Comparison of ENCODE assay signal across 25 cellular contexts in genomic region chrX:134741801-134742200, GRCh38.
"Had no signal": no experiment of that assay in that cellular context is flagged by ENCODE, and none has a peak within 500 bp of the region (broad histone marks: within the 10 kb centered on the region; RNA-seq: fewer than 3 reads in every experiment).

No MANE protein-coding gene starts in this region.

- H3K4me1 ChIP-seq: ascending aorta, body of pancreas had no signal

- H3K27ac ChIP-seq: ascending aorta, body of pancreas, KMS-11, SK-N-MC had no signal

- DNase-seq: activated CD4-positive, alpha-beta memory T cell treated with anti-CD3 and anti-CD28 coated beads for 36 hours; activated CD4-positive, alpha-beta T cell treated with anti-CD3 and anti-CD28 coated beads, Interleukin-2, amount 10 ng/mL, durations not matched to agents 7 days and 5 days; activated CD4-positive, CD25-positive, alpha-beta regulatory T cell; activated CD8-positive, alpha-beta memory T cell treated with anti-CD3 and anti-CD28 coated beads for 24 hours; activated effector memory CD4-positive, alpha-beta T cell treated with anti-CD3 and anti-CD28 coated beads, Interleukin-2, amount 50 U/mL, for 16 hours; activated naive CD4-positive, alpha-beta T cell treated with Interleukin-2 at 50 U/mL for 16 hours; activated naive CD8-positive, alpha-beta T cell treated with anti-CD3 and anti-CD28 coated beads, Interleukin-2, amount 50 U/mL, for 24 hours; activated T-cell treated with anti-CD3 and anti-CD28 coated beads, Interleukin-2, amount 50 U/mL, for 4 hours; amniotic stem cell; body of pancreas; MG63; MV-4-11; NCI-H146; NCI-H187 treated with DMSO at 0.1 percent for 48 hours; NCI-H2081 treated with DMSO at 0.1 percent for 48 hours; NCI-H446 treated with DMSO at 0.1 percent for 48 hours; NCI-H526 treated with DMSO at 0.1 percent for 48 hours; SIG-M5; T-cell; T-helper 2 cell; T1000 had no signal

- H3K4me3 Mint-ChIP-seq: activated CD4-positive, alpha-beta memory T cell treated with anti-CD3 and anti-CD28 coated beads for 36 hours; activated CD4-positive, alpha-beta T cell treated with anti-CD3 and anti-CD28 coated beads, Interleukin-2, amount 10 ng/mL, durations not matched to agents 7 days and 5 days; activated naive CD8-positive, alpha-beta T cell treated with anti-CD3 and anti-CD28 coated beads, Interleukin-2, amount 50 U/mL, for 24 hours; activated T-cell treated with anti-CD3 and anti-CD28 coated beads, Interleukin-2, amount 50 U/mL, for 4 hours; T-cell had no signal

- H3K4me3 ChIP-seq: ascending aorta, body of pancreas, MG63, SK-N-MC had no signal

- H3K27ac Mint-ChIP-seq: activated CD4-positive, alpha-beta memory T cell treated with anti-CD3 and anti-CD28 coated beads for 36 hours; activated CD4-positive, alpha-beta T cell treated with anti-CD3 and anti-CD28 coated beads, Interleukin-2, amount 10 ng/mL, durations not matched to agents 7 days and 5 days; activated naive CD4-positive, alpha-beta T cell treated with anti-CD3 and anti-CD28 coated beads, Interleukin-2, amount 50 U/mL, for 72 hours; activated naive CD8-positive, alpha-beta T cell treated with anti-CD3 and anti-CD28 coated beads, Interleukin-2, amount 50 U/mL, for 24 hours; T-cell had no signal

- H3K4me2 ChIP-seq: KMS-11 had no signal

- H3K9me3 Mint-ChIP-seq: activated CD4-positive, alpha-beta memory T cell treated with anti-CD3 and anti-CD28 coated beads for 36 hours; activated CD4-positive, alpha-beta T cell treated with anti-CD3 and anti-CD28 coated beads, Interleukin-2, amount 10 ng/mL, durations not matched to agents 7 days and 5 days; activated naive CD4-positive, alpha-beta T cell treated with anti-CD3 and anti-CD28 coated beads, Interleukin-2, amount 50 U/mL, for 72 hours; activated naive CD8-positive, alpha-beta T cell treated with anti-CD3 and anti-CD28 coated beads, Interleukin-2, amount 50 U/mL, for 24 hours; activated T-cell treated with anti-CD3 and anti-CD28 coated beads, Interleukin-2, amount 50 U/mL, for 4 hours; T-cell had no signal

- H3K4me1 Mint-ChIP-seq: activated CD4-positive, alpha-beta T cell treated with anti-CD3 and anti-CD28 coated beads, Interleukin-2, amount 10 ng/mL, durations not matched to agents 7 days and 5 days; activated naive CD8-positive, alpha-beta T cell treated with anti-CD3 and anti-CD28 coated beads, Interleukin-2, amount 50 U/mL, for 24 hours; T-cell had no signal

- ATAC-seq: activated naive CD4-positive, alpha-beta T cell treated with anti-CD3 and anti-CD28 coated beads, Interleukin-2, amount 50 U/mL, for 72 hours; activated naive CD8-positive, alpha-beta T cell treated with anti-CD3 and anti-CD28 coated beads, Interleukin-2, amount 50 U/mL, for 24 hours; activated T-cell treated with anti-CD3 and anti-CD28 coated beads, Interleukin-2, amount 50 U/mL, for 4 hours; body of pancreas; T-cell had no signal

- H3K27me3 ChIP-seq: ascending aorta, body of pancreas, MG63 had no signal

- H3K27me3 Mint-ChIP-seq: activated CD4-positive, alpha-beta T cell treated with anti-CD3 and anti-CD28 coated beads, Interleukin-2, amount 10 ng/mL, durations not matched to agents 7 days and 5 days; activated naive CD8-positive, alpha-beta T cell treated with anti-CD3 and anti-CD28 coated beads, Interleukin-2, amount 50 U/mL, for 24 hours had no signal

- H3K36me3 Mint-ChIP-seq: activated CD4-positive, alpha-beta memory T cell treated with anti-CD3 and anti-CD28 coated beads for 36 hours; activated naive CD4-positive, alpha-beta T cell treated with anti-CD3 and anti-CD28 coated beads, Interleukin-2, amount 50 U/mL, for 72 hours; T-cell had no signal

- H3K36me3 ChIP-seq: ascending aorta, MG63 had no signal

- H3K9ac ChIP-seq: KMS-11 had no signal

- H3K9me3 ChIP-seq: ascending aorta, body of pancreas, MG63 had no signal
